Comparison of ENCODE assay signal across 1 cellular context in genomic region chr3:183484676-183485075, GRCh38.
TF ChIP-seq lines count a peak whose summit lies in the region.

No MANE protein-coding gene starts in this region.

TF ChIP-seq in GM23338, 12 proteins besides CTCF, POLR2A, EP300 and RAD21:
- TF ChIP-seq REST (IDR thresholded peaks at IDR 0.05; ENCODE audit: unreplicated experiment) (no peak), STAT1 (IDR thresholded peaks at IDR 0.05; ENCODE audit: unreplicated experiment) (no peak), EZH2phosphoT487 (IDR thresholded peaks at IDR 0.05; ENCODE audit: unreplicated experiment) (no peak), CREB1 (CRISPR knock-in tag; IDR thresholded peaks at IDR 0.05; ENCODE audit: low read depth) (no peak), ZNF114 (CRISPR knock-in tag; IDR thresholded peaks at IDR 0.05) (no peak)
